In the genomic region with DNA sequence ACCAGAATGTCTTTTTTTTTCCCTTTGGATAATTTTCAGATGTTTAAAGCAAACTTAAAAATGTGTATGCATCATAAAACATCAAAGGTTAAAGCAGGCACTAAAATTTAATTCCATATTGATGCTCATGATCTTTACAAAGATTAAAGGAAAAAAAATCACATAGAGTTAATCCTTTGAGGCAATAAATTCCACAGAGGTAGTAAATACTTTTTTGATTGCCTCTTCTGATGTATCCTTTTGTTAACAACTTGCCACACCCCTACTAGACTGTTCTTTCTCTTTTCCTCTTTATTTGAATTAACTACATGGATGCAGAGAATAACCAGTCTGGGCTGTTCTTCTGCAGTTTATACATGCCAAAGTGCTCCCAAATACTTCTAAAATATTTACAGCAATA, we compare ENCODE assay signal across 23 cellular contexts. TPM values are rescaled to one million over a fixed set of nuclear protein-coding genes. Genes with fewer than 3 reads are reported as not detected.
DNase-seq lines count a peak whose midpoint lies in the region; ATAC-seq, FAIRE-seq and TF ChIP-seq lines count a peak whose summit lies in the region.
"Had no signal": no experiment of that assay in that cellular context is flagged by ENCODE, and none has a peak within 500 bp of the region (broad histone marks: within the 10 kb centered on the region; RNA-seq: fewer than 3 reads in every experiment).

No MANE protein-coding gene starts in this region.

- no peak overlapping the region for H3K27ac ChIP-seq in HEK293 (ENCODE audit: extremely low read depth, low read depth, low read length)
- H3K27ac ChIP-seq: breast epithelium, coronary artery, transverse colon had no signal

- FAIRE-seq in endometrium (lab: Jason Lieb, UNC): peak; percentile 95

- H3K27me3 Mint-ChIP-seq in nephron (ENCODE audit: low read depth) (no peaks in the 10 kb centered on the region), WTC11 (ENCODE audit: low read depth) (0 out of 2 replicates have a peak, but pooled peaks cover under 1% of the 10 kb centered on the region)
- H3K27me3 Mint-ChIP-seq: memory B cell had no signal

- H3K4me1 Mint-ChIP-seq in nephron (peaks cover 54% of the 10 kb centered on the region), WTC11 (no peaks in the 10 kb centered on the region)
- H3K4me1 Mint-ChIP-seq: activated CD4-positive, alpha-beta T cell treated with anti-CD3 and anti-CD28 coated beads, Interleukin-2, amount 10 ng/mL, durations not matched to agents 7 days and 5 days; memory B cell had no signal

- no peaks in the 10 kb centered on the region for H3K36me3 ChIP-seq in HEK293 (ENCODE audit: control insufficient read depth in 2 of 2, insufficient read depth in 1 of 2, low read length in 2 of 2)
- H3K36me3 ChIP-seq: breast epithelium, transverse colon had no signal

- no peaks in the 10 kb centered on the region for H3K9me3 ChIP-seq in HEK293 (ENCODE audit: control insufficient read depth, insufficient read depth, low read depth, low read length)
- H3K9me3 ChIP-seq: breast epithelium, transverse colon had no signal

- ATAC-seq in GM18502 (IDR thresholded peaks at IDR 0.05; ENCODE audit: poor library complexity, unreplicated experiment) (no peak), HG02571 (IDR thresholded peaks at IDR 0.05; ENCODE audit: unreplicated experiment) (no peak), WTC11 (no peak)
- ATAC-seq: activated T-cell treated with anti-CD3 and anti-CD28 coated beads, Interleukin-2, amount 50 U/mL, for 72 hours; SK-N-SH treated with all-trans-retinoic acid at 6 μM for 48 hours had no signal

- H3K27ac Mint-ChIP-seq in nephron (peak overlapping the region; percentile 74 to 78 (median 78)), WTC11 (no peak overlapping the region)
- H3K27ac Mint-ChIP-seq: activated CD4-positive, alpha-beta T cell treated with anti-CD3 and anti-CD28 coated beads, Interleukin-2, amount 10 ng/mL, durations not matched to agents 7 days and 5 days; activated T-cell treated with anti-CD3 and anti-CD28 coated beads, Interleukin-2, amount 50 U/mL, for 72 hours; memory B cell had no signal

- peaks cover 11% of the 10 kb centered on the region for H3K36me3 Mint-ChIP-seq in nephron (ENCODE audit: low read depth)
- H3K36me3 Mint-ChIP-seq in WTC11: no peaks in the 10 kb centered on the region
- H3K36me3 Mint-ChIP-seq: memory B cell had no signal

- H3K4me3 Mint-ChIP-seq in nephron (peak overlapping the region in 1 of 3 experiments; percentile 4), WTC11 (no peak overlapping the region)
- H3K4me3 Mint-ChIP-seq: activated CD4-positive, alpha-beta T cell treated with anti-CD3 and anti-CD28 coated beads, Interleukin-2, amount 10 ng/mL, durations not matched to agents 7 days and 5 days; activated T-cell treated with anti-CD3 and anti-CD28 coated beads, Interleukin-2, amount 50 U/mL, for 72 hours; memory B cell; neural crest cell had no signal

- POLR2A ChIA-PET in HEK293 (lab: Yijun Ruan, JAX) (no interaction called here), WTC11 (lab: Charles Lee) (no interaction called here)

- DNase-seq in AG10803 (ENCODE audit: low read depth) (peak; percentile 1), NCI-H1417 (lab: John Stamatoyannopoulos, UW) (no peak), WTC11 (ENCODE audit: low spot score) (no peak)
- DNase-seq: activated CD4-positive, alpha-beta T cell treated with anti-CD3 and anti-CD28 coated beads, Interleukin-2, amount 10 ng/mL, durations not matched to agents 7 days and 5 days; activated naive CD4-positive, alpha-beta T cell treated with Interleukin-2 at 50 U/mL for 16 hours; activated T-cell treated with anti-CD3 and anti-CD28 coated beads, Interleukin-2, amount 50 U/mL, for 72 hours; DMS53; NCI-H1092 treated with DMSO at 0.1 percent for 48 hours; NCI-H1930; NCI-H2227 treated with DMSO at 0.1 percent for 48 hours; posterior cingulate gyrus; transverse colon had no signal

- H3K9me3 Mint-ChIP-seq in nephron: no peaks in the 10 kb centered on the region
- H3K9me3 Mint-ChIP-seq in WTC11: no peaks in the 10 kb centered on the region
- H3K9me3 Mint-ChIP-seq: activated CD4-positive, alpha-beta T cell treated with anti-CD3 and anti-CD28 coated beads, Interleukin-2, amount 10 ng/mL, durations not matched to agents 7 days and 5 days; activated T-cell treated with anti-CD3 and anti-CD28 coated beads, Interleukin-2, amount 50 U/mL, for 72 hours; memory B cell; neural crest cell had no signal

- 0 out of 2 replicates have a peak, but pooled peaks cover 2% of the 10 kb centered on the region for H3K4me1 ChIP-seq in HEK293 (ENCODE audit: control insufficient read depth, insufficient read depth, low read length)
- H3K4me1 ChIP-seq: breast epithelium had no signal

- CTCF ChIA-PET in HEK293 (lab: Yijun Ruan, JAX): interaction anchor here (0.5 kb wide), 1 partner anchor 63 kb away, joined by 3 read pairs; no protein-coding TSS in a partner anchor
- CTCF ChIA-PET in WTC11 (lab: Charles Lee): no interaction called here

- TF ChIP-seq CTCF in AG10803 (conservative IDR thresholded peaks at IDR 0.05; ENCODE audit: low read length) (no peak), HEK293 (tag by site-specific recombination; IDR thresholded peaks at IDR 0.05) (no peak), nephron (IDR thresholded peaks at IDR 0.05; ENCODE audit: unreplicated experiment in 3 of 3) (no peak), WTC11 (IDR thresholded peaks at IDR 0.05) (no peak)

- no peak overlapping the region for H3K4me3 ChIP-seq in AG10803 (ENCODE audit: low read length)
- H3K4me3 ChIP-seq in HEK293 (ENCODE audit: low read depth, low read length): no peak overlapping the region
- H3K4me3 ChIP-seq: breast epithelium, coronary artery, transverse colon had no signal

TF ChIP-seq in HEK293, 187 proteins besides CTCF, POLR2A, EP300 and RAD21:
- peak; percentile 42; the same call in 1 of the 2 replicates for TF ChIP-seq TCF7L2 (IDR thresholded peaks at IDR 0.05; ENCODE audit: borderline replicate concordance, low read depth, low read length)
- no peak for TF ChIP-seq ZNF560 (tag by site-specific recombination; IDR thresholded peaks at IDR 0.05; ENCODE audit: borderline replicate concordance)
- TF ChIP-seq, protein P1, sequence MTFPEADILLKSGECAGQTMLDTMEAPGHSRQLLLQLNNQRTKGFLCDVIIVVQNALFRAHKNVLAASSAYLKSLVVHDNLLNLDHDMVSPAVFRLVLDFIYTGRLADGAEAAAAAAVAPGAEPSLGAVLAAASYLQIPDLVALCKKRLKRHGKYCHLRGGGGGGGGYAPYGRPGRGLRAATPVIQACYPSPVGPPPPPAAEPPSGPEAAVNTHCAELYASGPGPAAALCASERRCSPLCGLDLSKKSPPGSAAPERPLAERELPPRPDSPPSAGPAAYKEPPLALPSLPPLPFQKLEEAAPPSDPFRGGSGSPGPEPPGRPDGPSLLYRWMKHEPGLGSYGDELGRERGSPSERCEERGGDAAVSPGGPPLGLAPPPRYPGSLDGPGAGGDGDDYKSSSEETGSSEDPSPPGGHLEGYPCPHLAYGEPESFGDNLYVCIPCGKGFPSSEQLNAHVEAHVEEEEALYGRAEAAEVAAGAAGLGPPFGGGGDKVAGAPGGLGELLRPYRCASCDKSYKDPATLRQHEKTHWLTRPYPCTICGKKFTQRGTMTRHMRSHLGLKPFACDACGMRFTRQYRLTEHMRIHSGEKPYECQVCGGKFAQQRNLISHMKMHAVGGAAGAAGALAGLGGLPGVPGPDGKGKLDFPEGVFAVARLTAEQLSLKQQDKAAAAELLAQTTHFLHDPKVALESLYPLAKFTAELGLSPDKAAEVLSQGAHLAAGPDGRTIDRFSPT (tag by site-specific recombination; IDR thresholded peaks at IDR 0.05): peak; percentile 53
- peak; percentile 18; the same call in 1 of the 2 replicates for TF ChIP-seq FEZF1 (tag by site-specific recombination; IDR thresholded peaks at IDR 0.05)
- TF ChIP-seq ZNF239 (tag by site-specific recombination; IDR thresholded peaks at IDR 0.05): no peak
- TF ChIP-seq ZNF501 (tag by site-specific recombination; IDR thresholded peaks at IDR 0.05): no peak
- no peak for TF ChIP-seq ZNF701 (tag by site-specific recombination; IDR thresholded peaks at IDR 0.05)
- TF ChIP-seq ZNF777 (tag by site-specific recombination; IDR thresholded peaks at IDR 0.05; ENCODE audit: borderline replicate concordance): no peak
- no peak for TF ChIP-seq KLF9 (tag by site-specific recombination; IDR thresholded peaks at IDR 0.05; ENCODE audit: low read depth)

TF ChIP-seq in WTC11, 78 proteins besides CTCF, POLR2A, EP300 and RAD21 (continues in another document):
- no peak for TF ChIP-seq GABPB1 (CRISPR knock-in tag; IDR thresholded peaks at IDR 0.05)
- TF ChIP-seq ZNF396 (CRISPR knock-in tag; IDR thresholded peaks at IDR 0.05; ENCODE audit: borderline replicate concordance): no peak
- TF ChIP-seq OVOL2 (CRISPR knock-in tag; IDR thresholded peaks at IDR 0.05; ENCODE audit: borderline replicate concordance): no peak
- TF ChIP-seq FOXJ3 (CRISPR knock-in tag; IDR thresholded peaks at IDR 0.05; ENCODE audit: borderline replicate concordance): no peak
- TF ChIP-seq, protein P2, sequence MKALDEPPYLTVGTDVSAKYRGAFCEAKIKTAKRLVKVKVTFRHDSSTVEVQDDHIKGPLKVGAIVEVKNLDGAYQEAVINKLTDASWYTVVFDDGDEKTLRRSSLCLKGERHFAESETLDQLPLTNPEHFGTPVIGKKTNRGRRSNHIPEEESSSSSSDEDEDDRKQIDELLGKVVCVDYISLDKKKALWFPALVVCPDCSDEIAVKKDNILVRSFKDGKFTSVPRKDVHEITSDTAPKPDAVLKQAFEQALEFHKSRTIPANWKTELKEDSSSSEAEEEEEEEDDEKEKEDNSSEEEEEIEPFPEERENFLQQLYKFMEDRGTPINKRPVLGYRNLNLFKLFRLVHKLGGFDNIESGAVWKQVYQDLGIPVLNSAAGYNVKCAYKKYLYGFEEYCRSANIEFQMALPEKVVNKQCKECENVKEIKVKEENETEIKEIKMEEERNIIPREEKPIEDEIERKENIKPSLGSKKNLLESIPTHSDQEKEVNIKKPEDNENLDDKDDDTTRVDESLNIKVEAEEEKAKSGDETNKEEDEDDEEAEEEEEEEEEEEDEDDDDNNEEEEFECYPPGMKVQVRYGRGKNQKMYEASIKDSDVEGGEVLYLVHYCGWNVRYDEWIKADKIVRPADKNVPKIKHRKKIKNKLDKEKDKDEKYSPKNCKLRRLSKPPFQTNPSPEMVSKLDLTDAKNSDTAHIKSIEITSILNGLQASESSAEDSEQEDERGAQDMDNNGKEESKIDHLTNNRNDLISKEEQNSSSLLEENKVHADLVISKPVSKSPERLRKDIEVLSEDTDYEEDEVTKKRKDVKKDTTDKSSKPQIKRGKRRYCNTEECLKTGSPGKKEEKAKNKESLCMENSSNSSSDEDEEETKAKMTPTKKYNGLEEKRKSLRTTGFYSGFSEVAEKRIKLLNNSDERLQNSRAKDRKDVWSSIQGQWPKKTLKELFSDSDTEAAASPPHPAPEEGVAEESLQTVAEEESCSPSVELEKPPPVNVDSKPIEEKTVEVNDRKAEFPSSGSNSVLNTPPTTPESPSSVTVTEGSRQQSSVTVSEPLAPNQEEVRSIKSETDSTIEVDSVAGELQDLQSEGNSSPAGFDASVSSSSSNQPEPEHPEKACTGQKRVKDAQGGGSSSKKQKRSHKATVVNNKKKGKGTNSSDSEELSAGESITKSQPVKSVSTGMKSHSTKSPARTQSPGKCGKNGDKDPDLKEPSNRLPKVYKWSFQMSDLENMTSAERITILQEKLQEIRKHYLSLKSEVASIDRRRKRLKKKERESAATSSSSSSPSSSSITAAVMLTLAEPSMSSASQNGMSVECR (CRISPR knock-in tag; IDR thresholded peaks at IDR 0.05; ENCODE audit: borderline replicate concordance): no peak

RNA-seq across cellular contexts. Expression of gene KCNJ8, which starts 45.2 kb away (rescaled TPM):
- 1.1 to 1.9 TPM (median 1.4 TPM) in 3 replicates for total RNA-seq in WTC11 (2021)
- total RNA-seq: activated CD4-positive, alpha-beta T cell treated with anti-CD3 and anti-CD28 coated beads, Interleukin-2, amount 10 ng/mL, durations not matched to agents 7 days and 5 days; activated T-cell treated with anti-CD3 and anti-CD28 coated beads, Interleukin-2, amount 50 U/mL, for 72 hours; T-helper 2 cell treated with Interferon-gamma antibody and Interleukin-4, amounts not matched to agents 100 ng/mL and 5 ng/mL, for 36 hours had no signal
